ENCODE assay signal across 19 cellular contexts in genomic region chr5:9479361-9479760, GRCh38.
DNase-seq lines count a peak whose midpoint lies in the region; ATAC-seq and TF ChIP-seq lines count a peak whose summit lies in the region.
"Had no signal": no experiment of that assay in that cellular context is flagged by ENCODE, and none has a peak within 500 bp of the region (broad histone marks: within the 10 kb centered on the region; RNA-seq: fewer than 3 reads in every experiment).

No MANE protein-coding gene starts in this region.

- CTCF ChIA-PET in CD4-positive, alpha-beta T cell (lab: Charles Lee), result no interaction called here

- no peak overlapping the region for H3K27ac Mint-ChIP-seq in CD4-positive, alpha-beta T cell
- H3K27ac Mint-ChIP-seq: naive thymus-derived CD4-positive, alpha-beta T cell had no signal

- H3K9ac ChIP-seq in smooth muscle cell (ENCODE audit: low read depth), result no peak overlapping the region

- peaks cover 16% of the 10 kb centered on the region for H3K9me3 Mint-ChIP-seq in CD4-positive, alpha-beta T cell

- peaks cover 10% of the 10 kb centered on the region for H3K36me3 ChIP-seq in smooth muscle cell (ENCODE audit: low read depth)
- H3K36me3 ChIP-seq in body of pancreas (replicated peaks in 1 of 2; ENCODE audit: insufficient read depth in 1 of 2, low read depth in 2 of 2), result no peaks in the 10 kb centered on the region

- 42% methylated on average over 7 of the region's 7 CpGs for WGBS in smooth muscle cell (ENCODE audit: low lambda C conversion rate)
- 76 to 95% methylated on average over 7 of the region's 7 CpGs for WGBS in body of pancreas, 2 donors

- no peak overlapping the region for H3K4me3 Mint-ChIP-seq in CD4-positive, alpha-beta T cell
- H3K4me3 Mint-ChIP-seq: naive thymus-derived CD4-positive, alpha-beta T cell had no signal

- H3K4me3 ChIP-seq in smooth muscle cell (no peak overlapping the region), body of pancreas (no peak overlapping the region)
- H3K4me3 ChIP-seq: skin epidermis had no signal

- POLR2A ChIA-PET in CD4-positive, alpha-beta T cell (lab: Charles Lee), result no interaction called here

- no peaks in the 10 kb centered on the region for H3K4me1 Mint-ChIP-seq in CD4-positive, alpha-beta T cell (ENCODE audit: low read depth)
- H3K4me1 Mint-ChIP-seq: naive thymus-derived CD4-positive, alpha-beta T cell had no signal

- H3F3A ChIP-seq in smooth muscle cell (ENCODE audit: low read depth), result peaks cover 13% of the 10 kb centered on the region

- H3K4me1 ChIP-seq in smooth muscle cell (ENCODE audit: low read depth) (peaks cover 13% of the 10 kb centered on the region), body of pancreas (no peaks in the 10 kb centered on the region)

- DNase-seq in GM04503 (ENCODE audit: low read depth), result peak; percentile 78
- peak; percentile 61 for DNase-seq in amniotic epithelial cell (ENCODE audit: low read depth)
- peak; percentile 84 for DNase-seq in fibroblast of peridontal ligament (ENCODE audit: extremely low read depth)
- no peak for DNase-seq in smooth muscle cell (lab: John Stamatoyannopoulos, UW; ENCODE audit: unreplicated experiment)
- no peak for DNase-seq in effector CD4-positive, alpha-beta T cell
- DNase-seq in body of pancreas, result no peak
- no peak for DNase-seq in CD4-positive, alpha-beta T cell
- no peak for DNase-seq in iPS-NIHi11 (ENCODE audit: low spot score)
- DNase-seq: activated CD4-positive, alpha-beta T cell treated with anti-CD3 and anti-CD28 coated beads for 48 hours; activated effector memory CD4-positive, alpha-beta T cell treated with Interleukin-2 at 50 U/mL for 16 hours; C1 segment of cervical spinal cord; DMS153; islet precursor cell; naive thymus-derived CD4-positive, alpha-beta T cell; NCI-H187; stimulated activated CD4-positive, alpha-beta T cell treated with anti-CD3 and anti-CD28 coated beads, Interleukin-4, amount 100 ng/mL, for 4 hours; substantia nigra had no signal

- H2AFZ ChIP-seq in smooth muscle cell (ENCODE audit: low read depth), result no peak overlapping the region

- TF ChIP-seq CTCF in smooth muscle cell (IDR thresholded peaks at IDR 0.05; ENCODE audit: borderline replicate concordance, insufficient read depth, poor library complexity, severe bottlenecking) (no peak), body of pancreas (IDR thresholded peaks at IDR 0.05) (no peak)
- no peak for TF ChIP-seq CTCF in CD4-positive, alpha-beta T cell (IDR thresholded peaks at IDR 0.05)

- peaks cover 35% of the 10 kb centered on the region for H3K79me2 ChIP-seq in smooth muscle cell (ENCODE audit: low read depth)

- H3K36me3 Mint-ChIP-seq in CD4-positive, alpha-beta T cell (ENCODE audit: low read depth), result no peaks in the 10 kb centered on the region

- H3K4me2 ChIP-seq in smooth muscle cell, result no peak overlapping the region

- H3K27ac ChIP-seq in smooth muscle cell (ENCODE audit: low read depth) (peak overlapping the region; percentile 42), body of pancreas (no peak overlapping the region)
- H3K27ac ChIP-seq in CD4-positive, alpha-beta T cell (ENCODE audit: low read depth, low read length), result no peak overlapping the region
- H3K27ac ChIP-seq: epithelial cell of prostate, skin epidermis had no signal

- no peak for TF ChIP-seq POLR2A in body of pancreas (IDR thresholded peaks at IDR 0.05)

- no peaks in the 10 kb centered on the region for H3K27me3 Mint-ChIP-seq in CD4-positive, alpha-beta T cell
- H3K27me3 Mint-ChIP-seq: naive thymus-derived CD4-positive, alpha-beta T cell had no signal

- H3K27me3 ChIP-seq in smooth muscle cell (ENCODE audit: low read depth), result no peaks in the 10 kb centered on the region
- H3K27me3 ChIP-seq in body of pancreas, result no peaks in the 10 kb centered on the region
- H3K27me3 ChIP-seq in CD4-positive, alpha-beta T cell (ENCODE audit: control insufficient read depth, insufficient read depth, low read length), result no peaks in the 10 kb centered on the region

- no peak for ATAC-seq in body of pancreas
- no peak for ATAC-seq in CD4-positive, alpha-beta T cell (ENCODE audit: poor library complexity)
- ATAC-seq: naive thymus-derived CD4-positive, alpha-beta T cell had no signal

- H3K9me3 ChIP-seq in smooth muscle cell (replicated peaks; ENCODE audit: low read depth), result peaks cover 11% of the 10 kb centered on the region
- H3K9me3 ChIP-seq in body of pancreas, result peaks cover 0 to 11% (median 0%) of the 10 kb centered on the region in 3 donors
- H3K9me3 ChIP-seq in CD4-positive, alpha-beta T cell (ENCODE audit: control insufficient read depth, low read length), result peaks cover 5% of the 10 kb centered on the region

- H4K20me1 ChIP-seq in smooth muscle cell (ENCODE audit: low read depth), result no peaks in the 10 kb centered on the region

- intact Hi-C loops in body of pancreas (cut with DNase I), result no loop called here
- intact Hi-C loops in CD4-positive, alpha-beta T cell (cut with DNase I, micrococcal nuclease), result no loop called here

Comparison
In these comparisons a context has a peak if more than half of its experiments do, and no peak if none do; other contexts are left out.
1. DNase-seq: peak in GM04503 (single experiment), amniotic epithelial cell (single experiment) and fibroblast of peridontal ligament (single experiment); none in smooth muscle cell (single experiment), effector CD4-positive, alpha-beta T cell (single experiment), body of pancreas (0 of 4), CD4-positive, alpha-beta T cell (0 of 10) and iPS-NIHi11 (single experiment).